ENCODE assay signal across 9 cellular contexts in genomic region chr19:12884627-12884925, GRCh38. TPM values are rescaled to one million over a fixed set of nuclear protein-coding genes. Genes with fewer than 3 reads are reported as not detected.
DNase-seq lines count a peak whose midpoint lies in the region; ATAC-seq and TF ChIP-seq lines count a peak whose summit lies in the region.
"Had no signal": no experiment of that assay in that cellular context is flagged by ENCODE, and none has a peak within 500 bp of the region (broad histone marks: within the 10 kb centered on the region; RNA-seq: fewer than 3 reads in every experiment).

No MANE protein-coding gene starts in this region.

- peak overlapping the region; percentile 58 for H3K4me3 ChIP-seq in GM12875 (ENCODE audit: low read depth, low read length)
- H3K4me3 ChIP-seq in OCI-LY3 (ENCODE audit: low read length), result peak overlapping the region; percentile 77
- peak overlapping the region; percentile 49 for H3K4me3 ChIP-seq in effector memory CD4-positive, alpha-beta T cell (ENCODE audit: insufficient read depth, low read depth, low read length, poor library complexity, severe bottlenecking)
- no peak overlapping the region for H3K4me3 ChIP-seq in smooth muscle cell

- peaks cover 16% of the 10 kb centered on the region for H3K79me2 ChIP-seq in OCI-LY3 (ENCODE audit: low read length)
- H3K79me2 ChIP-seq in smooth muscle cell (ENCODE audit: low read depth), result no peaks in the 10 kb centered on the region

- H3K27ac ChIP-seq in OCI-LY3 (ENCODE audit: low read length), result no peak overlapping the region
- no peak overlapping the region for H3K27ac ChIP-seq in effector memory CD4-positive, alpha-beta T cell (ENCODE audit: insufficient read depth, low read length, poor library complexity, severe bottlenecking)
- no peak overlapping the region for H3K27ac ChIP-seq in smooth muscle cell (ENCODE audit: low read depth)

- H3K4me1 ChIP-seq in OCI-LY3 (ENCODE audit: low read length), result peaks cover 24% of the 10 kb centered on the region
- H3K4me1 ChIP-seq in effector memory CD4-positive, alpha-beta T cell (ENCODE audit: control insufficient read depth, insufficient read depth, low read length, poor library complexity, severe bottlenecking), result peaks cover 17% of the 10 kb centered on the region
- H3K4me1 ChIP-seq in smooth muscle cell (ENCODE audit: low read depth), result no peaks in the 10 kb centered on the region

- TF ChIP-seq CTCF in GM12875 (IDR thresholded peaks at IDR 0.05; ENCODE audit: borderline replicate concordance, insufficient read depth, low read depth, low read length) (no peak), OCI-LY3 (IDR thresholded peaks at IDR 0.05; ENCODE audit: low read depth, low read length) (no peak), smooth muscle cell (IDR thresholded peaks at IDR 0.05; ENCODE audit: borderline replicate concordance, insufficient read depth, poor library complexity, severe bottlenecking) (no peak)

- no peaks in the 10 kb centered on the region for H3F3A ChIP-seq in smooth muscle cell (ENCODE audit: low read depth)

- H3K4me2 ChIP-seq in OCI-LY3 (ENCODE audit: low read length), result peak overlapping the region; percentile 72
- peak overlapping the region; percentile 84 for H3K4me2 ChIP-seq in smooth muscle cell

- H3K36me3 ChIP-seq in OCI-LY3 (replicated peaks; ENCODE audit: low read depth, low read length) (peaks cover 15% of the 10 kb centered on the region), smooth muscle cell (ENCODE audit: low read depth) (no peaks in the 10 kb centered on the region)
- H3K36me3 ChIP-seq in effector memory CD4-positive, alpha-beta T cell (ENCODE audit: control insufficient read depth, insufficient read depth, low read length), result no peaks in the 10 kb centered on the region

- 78% methylated on average over 12 of the region's 12 CpGs for WGBS in smooth muscle cell (ENCODE audit: low lambda C conversion rate)

- no peak overlapping the region for H3K9ac ChIP-seq in OCI-LY3 (ENCODE audit: low read length)
- no peak overlapping the region for H3K9ac ChIP-seq in smooth muscle cell (ENCODE audit: low read depth)

- H3K9me3 ChIP-seq in OCI-LY3 (ENCODE audit: insufficient read depth, low read length) (peaks cover 19% of the 10 kb centered on the region), smooth muscle cell (replicated peaks; ENCODE audit: low read depth) (no peaks in the 10 kb centered on the region)
- H3K9me3 ChIP-seq in effector memory CD4-positive, alpha-beta T cell (ENCODE audit: control insufficient read depth, low read length), result peaks cover 3% of the 10 kb centered on the region

- H3K27me3 ChIP-seq in OCI-LY3 (ENCODE audit: low read depth, low read length) (no peaks in the 10 kb centered on the region), smooth muscle cell (ENCODE audit: low read depth) (peaks cover 18% of the 10 kb centered on the region)
- H3K27me3 ChIP-seq in effector memory CD4-positive, alpha-beta T cell (replicated peaks; ENCODE audit: control insufficient read depth, insufficient read depth, low read length, poor library complexity, severe bottlenecking), result no peaks in the 10 kb centered on the region

- H4K20me1 ChIP-seq in OCI-LY3 (ENCODE audit: insufficient read depth, low read length) (peaks cover under 1% of the 10 kb centered on the region; the same call in 1 of the 2 replicates), smooth muscle cell (ENCODE audit: low read depth) (no peaks in the 10 kb centered on the region)

- H2AFZ ChIP-seq in OCI-LY3 (ENCODE audit: low read depth, low read length), result no peak overlapping the region; the same call in 1 of the 2 replicates
- H2AFZ ChIP-seq in smooth muscle cell (ENCODE audit: low read depth), result no peak overlapping the region

- ATAC-seq in HG03280 (IDR thresholded peaks at IDR 0.05; ENCODE audit: unreplicated experiment) (no peak), GM21390 (IDR thresholded peaks at IDR 0.05; ENCODE audit: unreplicated experiment) (no peak), HG03469 (IDR thresholded peaks at IDR 0.05; ENCODE audit: unreplicated experiment) (no peak)

- no peak for DNase-seq in effector memory CD4-positive, alpha-beta T cell
- no peak for DNase-seq in smooth muscle cell (lab: John Stamatoyannopoulos, UW; ENCODE audit: unreplicated experiment)
- DNase-seq: cerebellar nuclear complex, DND-41 had no signal

RNA-seq across cellular contexts. Expression of gene KLF1, which starts 2.4 kb away (rescaled TPM):
- not detected in 2 replicates for total RNA-seq in smooth muscle cell
- polyA plus RNA-seq in smooth muscle cell, result 0.09 TPM in 1 of 2 replicates, not detected in the other

RNA-seq across cellular contexts. Expression of gene DNASE2, which starts 3.3 kb away (rescaled TPM):
- 19.5 and 26.3 TPM in 2 replicates for total RNA-seq in smooth muscle cell
- polyA plus RNA-seq in smooth muscle cell, result 44.9 and 48.1 TPM in 2 replicates

RNA-seq across cellular contexts. Expression of gene GCDH, which starts 6.4 kb away (rescaled TPM):
- 9.7 and 17.4 TPM in 2 replicates for total RNA-seq in smooth muscle cell
- 10.9 and 15.3 TPM in 2 replicates for polyA plus RNA-seq in smooth muscle cell

RNA-seq across cellular contexts. Expression of gene SYCE2, which starts 34.5 kb away (rescaled TPM):
- 0.90 and 1.4 TPM in 2 replicates for total RNA-seq in smooth muscle cell
- 0.91 and 2.9 TPM in 2 replicates for polyA plus RNA-seq in smooth muscle cell

RNA-seq across cellular contexts. Expression of gene MAST1, which starts 46.3 kb away (rescaled TPM):
- 0.99 and 3.2 TPM in 2 replicates for total RNA-seq in smooth muscle cell
- 2.0 and 2.7 TPM in 2 replicates for polyA plus RNA-seq in smooth muscle cell
